Comparison of ENCODE assay signal across 9 cellular contexts in genomic region chr15:34338347-34338746, GRCh38. TPM values are rescaled to one million over a fixed set of nuclear protein-coding genes. Genes with fewer than 3 reads are reported as not detected.
A peak's percentile ranks its signal among the peaks of the same experiment; 100 is the strongest.
DNase-seq lines count a peak whose midpoint lies in the region; ATAC-seq, FAIRE-seq and TF ChIP-seq lines count a peak whose summit lies in the region.
"Had no signal": no experiment of that assay in that cellular context is flagged by ENCODE, and none has a peak within 500 bp of the region (broad histone marks: within the 10 kb centered on the region; RNA-seq: fewer than 3 reads in every experiment).

No MANE protein-coding gene starts in this region.

- H3K9ac ChIP-seq in astrocyte (ENCODE audit: low read length): peak overlapping the region; percentile 88

- intact Hi-C loops in left lung (cut with DNase I): loop anchor here in 1 of 2 donors (10.0 kb wide), 1 partner anchor 94 kb away; no protein-coding TSS in a partner anchor

- WGBS in thymus: 84% methylated on average over 16 of the region's 16 CpGs

- peaks cover 31% of the 10 kb centered on the region for H3K79me2 ChIP-seq in astrocyte (ENCODE audit: insufficient read depth, low read length)

- H3K27me3 ChIP-seq in astrocyte (ENCODE audit: insufficient read depth, low read length) (no peaks in the 10 kb centered on the region), left lung (no peaks in the 10 kb centered on the region), thymus (ENCODE audit: control insufficient read depth, insufficient read depth) (no peaks in the 10 kb centered on the region)

- ATAC-seq in activated T-cell treated with anti-CD3 and anti-CD28 coated beads, Interleukin-2, amount 50 U/mL, for 72 hours (replicated peaks in 1 of 2): no peak
- no peak for ATAC-seq in left lung

- H4K20me1 ChIP-seq in astrocyte (ENCODE audit: insufficient read depth, low read length): no peaks in the 10 kb centered on the region

- peaks cover 67% of the 10 kb centered on the region for H3K4me1 Mint-ChIP-seq in activated T-cell treated with anti-CD3 and anti-CD28 coated beads, Interleukin-2, amount 50 U/mL, for 72 hours (ENCODE audit: low read depth)
- peaks cover 9% of the 10 kb centered on the region for H3K4me1 Mint-ChIP-seq in astrocyte (ENCODE audit: low read depth, unreplicated experiment)

- H3K27ac ChIP-seq in astrocyte (ENCODE audit: low read depth, low read length) (peak overlapping the region; percentile 59), left lung (peak overlapping the region; percentile 87 to 98), thymus (ENCODE audit: low read depth) (no peak overlapping the region)

- H2AFZ ChIP-seq in astrocyte (ENCODE audit: low read depth, low read length): no peak overlapping the region

- no peaks in the 10 kb centered on the region for H3K27me3 Mint-ChIP-seq in activated T-cell treated with anti-CD3 and anti-CD28 coated beads, Interleukin-2, amount 50 U/mL, for 72 hours (ENCODE audit: low read depth)
- no peaks in the 10 kb centered on the region for H3K27me3 Mint-ChIP-seq in astrocyte (ENCODE audit: low read depth, unreplicated experiment)

- H3K4me1 ChIP-seq in astrocyte (ENCODE audit: insufficient read depth, low read length) (peaks cover 16% of the 10 kb centered on the region), left lung (peaks cover 16 to 76% of the 10 kb centered on the region in 2 donors), thymus (ENCODE audit: control insufficient read depth, insufficient read depth, low read length) (peaks cover 10% of the 10 kb centered on the region)

- no peak for TF ChIP-seq CTCF in astrocyte (IDR thresholded peaks at IDR 0.05; ENCODE audit: insufficient read depth, low read depth, low read length)
- no peak for TF ChIP-seq CTCF in left lung (IDR thresholded peaks at IDR 0.05)

- no peaks in the 10 kb centered on the region for H3K9me3 Mint-ChIP-seq in activated T-cell treated with anti-CD3 and anti-CD28 coated beads, Interleukin-2, amount 50 U/mL, for 72 hours
- no peaks in the 10 kb centered on the region for H3K9me3 Mint-ChIP-seq in astrocyte (ENCODE audit: unreplicated experiment)

- peaks cover 21% of the 10 kb centered on the region for H3K36me3 ChIP-seq in astrocyte (ENCODE audit: insufficient read depth, low read length)
- peaks cover 0 to 35% of the 10 kb centered on the region in 2 donors for H3K36me3 ChIP-seq in left lung
- H3K36me3 ChIP-seq in thymus (ENCODE audit: control insufficient read depth, insufficient read depth): peaks cover 7% of the 10 kb centered on the region

- H3K4me2 ChIP-seq in astrocyte (ENCODE audit: low read length): peak overlapping the region; percentile 96

- H3K9me3 ChIP-seq in astrocyte (ENCODE audit: insufficient read depth, low read depth, low read length) (no peaks in the 10 kb centered on the region), left lung (no peaks in the 10 kb centered on the region), thymus (ENCODE audit: control insufficient read depth) (no peaks in the 10 kb centered on the region)

- peak overlapping the region; percentile 75 to 96 for H3K4me3 Mint-ChIP-seq in activated T-cell treated with anti-CD3 and anti-CD28 coated beads, Interleukin-2, amount 50 U/mL, for 72 hours
- H3K4me3 Mint-ChIP-seq in astrocyte (ENCODE audit: unreplicated experiment): peak overlapping the region; percentile 82

- FAIRE-seq in astrocyte (lab: Jason Lieb, UNC): no peak

- no peak for DNase-seq in activated T-cell treated with anti-CD3 and anti-CD28 coated beads, Interleukin-2, amount 50 U/mL, for 72 hours
- no peak for DNase-seq in activated T-cell treated with anti-CD3 and anti-CD28 coated beads, Interleukin-2, amount 50 U/mL, for 48 hours
- DNase-seq in astrocyte (ENCODE audit: low read depth) (no peak), left lung (no peak), SKM-1 treated with dmso at 0.1 percent for 144 hours (lab: John Stamatoyannopoulos, UW; ENCODE audit: unreplicated experiment) (no peak), hepatic stellate cell (ENCODE audit: low spot score) (no peak), medulla oblongata (ENCODE audit: extremely low spot score) (no peak)

- H3K36me3 Mint-ChIP-seq in activated T-cell treated with anti-CD3 and anti-CD28 coated beads, Interleukin-2, amount 50 U/mL, for 72 hours (ENCODE audit: insufficient read depth in 2 of 2): peaks cover 6 to 20% of the 10 kb centered on the region in 2 donors
- peaks cover 12% of the 10 kb centered on the region for H3K36me3 Mint-ChIP-seq in astrocyte (ENCODE audit: low read depth, unreplicated experiment)

- H3K27ac Mint-ChIP-seq in activated T-cell treated with anti-CD3 and anti-CD28 coated beads, Interleukin-2, amount 50 U/mL, for 72 hours: no peak overlapping the region
- no peak overlapping the region for H3K27ac Mint-ChIP-seq in astrocyte (ENCODE audit: unreplicated experiment)

- H3K4me3 ChIP-seq in astrocyte (ENCODE audit: insufficient read depth, low read depth, low read length) (peak overlapping the region; percentile 77), left lung (peak overlapping the region; percentile 85 to 88), thymus (ENCODE audit: low read length) (peak overlapping the region; percentile 73)

RNA-seq across cellular contexts. Expression of gene SLC12A6, which starts 0.8 kb away (rescaled TPM):
- 10 to 100 TPM; 25.0 to 31.3 TPM for total RNA-seq in activated T-cell treated with anti-CD3 and anti-CD28 coated beads, Interleukin-2, amount 50 U/mL, for 72 hours
- total RNA-seq in astrocyte: 15.8 and 17.8 TPM in 2 replicates
- 10 to 100 TPM; 25.3 to 47.4 TPM for total RNA-seq in left lung
- polyA plus RNA-seq in thymus: 9.7 TPM

RNA-seq across cellular contexts. Expression of gene NOP10, which starts 4.6 kb away (rescaled TPM):
- total RNA-seq in activated T-cell treated with anti-CD3 and anti-CD28 coated beads, Interleukin-2, amount 50 U/mL, for 72 hours: 100 to 1,000 TPM; 126 to 158 TPM
- total RNA-seq in astrocyte: 209 and 224 TPM in 2 replicates
- total RNA-seq in left lung: 100 to 1,000 TPM; 169 to 188 TPM
- 255 TPM for polyA plus RNA-seq in thymus

RNA-seq across cellular contexts. Expression of gene NUTM1, which starts 4.8 kb away (rescaled TPM):
- not detected for total RNA-seq in activated T-cell treated with anti-CD3 and anti-CD28 coated beads, Interleukin-2, amount 50 U/mL, for 72 hours
- not detected in 2 replicates for total RNA-seq in astrocyte
- total RNA-seq in left lung: not detected
- 0.02 TPM for polyA plus RNA-seq in thymus
- total RNA-seq: lung microvascular endothelial cell had no signal

RNA-seq across cellular contexts. Expression of gene LPCAT4, which starts 28.6 kb away (rescaled TPM):
- 10 to 100 TPM; 33.8 to 38.3 TPM for total RNA-seq in activated T-cell treated with anti-CD3 and anti-CD28 coated beads, Interleukin-2, amount 50 U/mL, for 72 hours
- total RNA-seq in astrocyte: 44.4 TPM in 2 replicates
- 10 to 100 TPM; 38.8 to 46.3 TPM for total RNA-seq in left lung
- polyA plus RNA-seq in thymus: 35.5 TPM
